ENCODE assay signal across 7 cellular contexts in the genomic region with DNA sequence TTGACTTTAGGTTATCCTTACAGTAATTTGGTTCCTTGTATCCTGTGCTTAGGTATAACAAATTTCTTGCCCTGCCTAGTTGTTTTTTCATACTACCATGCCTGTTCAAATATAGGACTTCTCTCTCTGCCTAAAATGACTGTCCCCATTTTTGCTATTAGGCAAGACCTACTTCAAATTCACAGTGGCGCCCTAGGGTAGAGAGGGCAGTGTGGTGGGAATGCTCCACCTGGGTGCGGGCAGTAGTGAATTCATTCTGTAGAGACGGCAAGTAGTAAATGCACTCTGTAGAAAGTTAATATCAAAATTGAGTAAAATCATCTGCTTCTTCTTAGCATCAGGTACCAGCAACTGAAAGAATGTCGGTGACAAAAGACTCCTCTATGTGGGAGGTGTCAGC.
"Had no signal": no experiment of that assay in that cellular context is flagged by ENCODE, and none has a peak within 500 bp of the region (broad histone marks: within the 10 kb centered on the region; RNA-seq: fewer than 3 reads in every experiment).

No MANE protein-coding gene starts in this region.

- H3K4me3 ChIP-seq: GM23338, K562 had no signal

- DNase-seq: H9, HCEC 1CT, KG1 had no signal

- ATAC-seq: GM23338, K562 had no signal

- H2AFZ ChIP-seq: GM23338 had no signal

- H3K4me2 ChIP-seq: GM23338 had no signal

- FAIRE-seq: H1, K562 had no signal

- H3K27ac ChIP-seq: HL-60 had no signal
